In the genomic region with DNA sequence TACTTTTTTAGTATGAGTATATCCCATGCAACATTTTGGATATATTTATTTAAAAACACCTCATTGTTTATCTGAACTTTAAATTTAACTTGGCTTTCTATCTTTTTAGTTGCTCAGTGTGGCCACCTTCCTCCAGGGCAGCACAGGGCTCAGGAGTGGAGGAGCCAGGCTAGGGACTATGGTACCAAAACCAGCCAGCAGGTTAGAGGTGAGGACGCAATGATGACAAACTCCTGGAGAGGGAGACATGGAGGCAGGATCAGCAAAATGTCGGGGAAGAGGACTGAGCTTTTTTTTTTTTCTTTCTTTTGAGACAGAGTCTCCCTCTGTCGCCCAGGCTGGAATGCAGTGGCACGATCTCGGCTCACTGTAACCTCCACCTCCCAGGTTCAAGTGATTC, we compare ENCODE assay signal across 8 cellular contexts. TPM values are rescaled to one million over a fixed set of nuclear protein-coding genes. Genes with fewer than 3 reads are reported as not detected.
DNase-seq lines count a peak whose midpoint lies in the region; ATAC-seq and TF ChIP-seq lines count a peak whose summit lies in the region.

No MANE protein-coding gene starts in this region.

- H4K8ac ChIP-seq in H9 (replicated peaks; ENCODE audit: insufficient read length, low read depth, low read length): no peak overlapping the region

- peaks cover 6% of the 10 kb centered on the region for H4K20me1 ChIP-seq in H9 (ENCODE audit: control insufficient read depth, insufficient read depth, insufficient read length)

- no peaks in the 10 kb centered on the region for H3K79me1 ChIP-seq in H9 (ENCODE audit: insufficient read depth, low read depth, low read length, poor library complexity, severe bottlenecking)

- no peak overlapping the region for H3K4ac ChIP-seq in H9 (ENCODE audit: low read depth, low read length)

- peaks cover 5% of the 10 kb centered on the region for H3K27me3 Mint-ChIP-seq in H9 (ENCODE audit: low read depth)

- H3K79me2 ChIP-seq in H9 (ENCODE audit: insufficient read depth, low read length): no peaks in the 10 kb centered on the region

- no peaks in the 10 kb centered on the region for H3K27me3 ChIP-seq in H9 (ENCODE audit: insufficient read depth, low read length)
- no peaks in the 10 kb centered on the region for H3K27me3 ChIP-seq in MG63
- no peaks in the 10 kb centered on the region for H3K27me3 ChIP-seq in heart right ventricle

- no peaks in the 10 kb centered on the region for H3K36me3 ChIP-seq in MG63
- no peaks in the 10 kb centered on the region for H3K36me3 ChIP-seq in heart right ventricle

- no peak overlapping the region for H3K56ac ChIP-seq in H9 (ENCODE audit: insufficient read length, low read depth, low read length)

- H3K4me3 Mint-ChIP-seq in H9: 0 out of 5 replicates have a peak overlapping the region, but pooled peaks of 1 of the 2 experiments have one; percentile 62

- no peak overlapping the region for H2AFZ ChIP-seq in H9 (ENCODE audit: low read length)

- H3K4me1 ChIP-seq in H9 (ENCODE audit: insufficient read depth, low read length): no peaks in the 10 kb centered on the region
- no peaks in the 10 kb centered on the region for H3K4me1 ChIP-seq in heart right ventricle

- H3K27ac ChIP-seq in H9 (ENCODE audit: insufficient read length, low read depth, low read length) (no peak overlapping the region), heart right ventricle (no peak overlapping the region)

- no peak overlapping the region for H3T11ph ChIP-seq in H9 (ENCODE audit: low read length)

- H3K23me2 ChIP-seq in H9 (ENCODE audit: insufficient read length, low read depth, low read length, poor library complexity, severe bottlenecking): no peaks in the 10 kb centered on the region

- no peak overlapping the region for H2BK15ac ChIP-seq in H9 (ENCODE audit: low read depth, low read length)

- H3K4me3 ChIP-seq in MG63 (no peak overlapping the region), heart right ventricle (no peak overlapping the region)

- H3K14ac ChIP-seq in H9 (ENCODE audit: insufficient read depth, low read length): no peak overlapping the region

- no peak overlapping the region for H3K23ac ChIP-seq in H9 (ENCODE audit: insufficient read length, low read depth, low read length)

- H4K5ac ChIP-seq in H9 (ENCODE audit: insufficient read length, low read depth, low read length): no peak overlapping the region

- H3K9me3 Mint-ChIP-seq in H9: no peaks in the 10 kb centered on the region; a peak in 1 of 5 replicates

- DNase-seq in COLO668 (lab: John Stamatoyannopoulos, UW; ENCODE audit: unreplicated experiment) (peak; percentile 15), H9 (peak; percentile 85), SK-N-DZ (ENCODE audit: low spot score) (peak; percentile 37), iPS-NIHi11 (ENCODE audit: low spot score) (peak; percentile 82), NCI-H345 treated with DMSO at 0.1 percent for 48 hours (lab: John Stamatoyannopoulos, UW; ENCODE audit: unreplicated experiment) (no peak), MG63 (no peak), heart right ventricle (no peak)

- no CpG with 5 or more reads among the region's 5 CpGs for WGBS in H9 (ENCODE audit: extremely low coverage, insufficient read length, low lambda C conversion rate)
- WGBS in heart right ventricle, 2 donors: 50 to 57% methylated on average over 5 of the region's 5 CpGs

- no peaks in the 10 kb centered on the region for H3K9me3 ChIP-seq in H9 (ENCODE audit: control insufficient read depth, low read depth, low read length)
- peaks cover 7% of the 10 kb centered on the region; the same call in 1 of the 2 replicates for H3K9me3 ChIP-seq in MG63
- no peaks in the 10 kb centered on the region for H3K9me3 ChIP-seq in heart right ventricle

- H4K91ac ChIP-seq in H9 (ENCODE audit: insufficient read length, low read depth, low read length): no peak overlapping the region

- no peak overlapping the region for H3K4me2 ChIP-seq in H9 (ENCODE audit: insufficient read depth, insufficient read length, low read length)

- no peak overlapping the region for H3K18ac ChIP-seq in H9 (ENCODE audit: insufficient read length, low read depth, low read length)

- TF ChIP-seq CTCF in H9 (conservative IDR thresholded peaks at IDR 0.05) (peak; percentile 66), heart right ventricle (IDR thresholded peaks at IDR 0.05) (no peak)

- H3K9ac ChIP-seq in H9 (ENCODE audit: extremely low read depth, insufficient read length, low read length): no peak overlapping the region

- H2BK12ac ChIP-seq in H9 (ENCODE audit: insufficient read length, low read depth, low read length): no peak overlapping the region

- no peak overlapping the region for H2BK5ac ChIP-seq in H9 (ENCODE audit: insufficient read length, low read length)

- intact Hi-C loops in heart right ventricle (cut with DNase I): no loop called here

- no peaks in the 10 kb centered on the region for H3K36me3 Mint-ChIP-seq in H9 (ENCODE audit: insufficient read depth in 1 of 3, low read depth in 3 of 3)

- H2BK20ac ChIP-seq in H9 (ENCODE audit: low read depth, low read length, poor library complexity, severe bottlenecking): no peak overlapping the region

- no peak overlapping the region; a peak in 1 of 7 replicates for H3K27ac Mint-ChIP-seq in H9

- H2AK5ac ChIP-seq in H9 (ENCODE audit: insufficient read length, low read length): no peak overlapping the region

- ATAC-seq in GM19455 (IDR thresholded peaks at IDR 0.05; ENCODE audit: unreplicated experiment) (no peak), heart right ventricle (no peak)

- H3K4me1 Mint-ChIP-seq in H9: peaks cover 0 to 10% of the 10 kb centered on the region in 2 experiments; a peak in 3 of 4 replicates

- no peak overlapping the region for H2BK120ac ChIP-seq in H9 (ENCODE audit: low read depth, low read length, poor library complexity, severe bottlenecking)

RNA-seq across cellular contexts. Expression of gene CALM3, which starts 29.6 kb away (rescaled TPM):
- total RNA-seq in H9 (2021): 339 and 343 TPM in 2 replicates
- polyA plus RNA-seq in SK-N-DZ (2014; cell fraction: cytosol; rRNA removed): 185 and 254 TPM in 2 replicates
- polyA plus RNA-seq in SK-N-DZ (2014; cell fraction: nucleus; rRNA removed): 86.7 and 103 TPM in 2 replicates
- total RNA-seq in MG63 (2014; rRNA removed; shearing (Covaris generic); ENCODE audit: low replicate concordance): 90.4 and 116 TPM in 2 replicates
- total RNA-seq in heart right ventricle: 100 to 1,000 TPM; 214 to 488 (median 287) TPM
- polyA plus RNA-seq in heart right ventricle: 100 to 1,000 TPM; 304 to 370 TPM

RNA-seq across cellular contexts. Expression of gene PTGIR, which starts 53.4 kb away (rescaled TPM):
- not detected in 2 replicates for total RNA-seq in H9 (2021)
- polyA plus RNA-seq in SK-N-DZ (2014; cell fraction: cytosol; rRNA removed): 0.15 and 0.72 TPM in 2 replicates
- polyA plus RNA-seq in SK-N-DZ (2014; cell fraction: nucleus; rRNA removed): 0.50 and 0.57 TPM in 2 replicates
- not detected in 2 replicates for total RNA-seq in MG63 (2014; rRNA removed; shearing (Covaris generic); ENCODE audit: low replicate concordance)
- 10 to 100 TPM in 1 of 10 donors, 1 to 10 TPM in 9; 1.4 to 13.7 (median 2.6) TPM for total RNA-seq in heart right ventricle
- 1 to 10 TPM; 5.5 to 8.5 TPM for polyA plus RNA-seq in heart right ventricle

Comparison
In these comparisons a context has a peak if more than half of its experiments do, and no peak if none do; other contexts are left out.
1. DNase-seq: peak in COLO668 (single experiment), H9 (single experiment), SK-N-DZ (single experiment) and iPS-NIHi11 (single experiment); none in NCI-H345 treated with DMSO at 0.1 percent for 48 hours (single experiment), MG63 (single experiment) and heart right ventricle (0 of 2).